In genomic region chr5:77367733-77368132, GRCh38 we compare ENCODE assay signal across 16 cellular contexts.
DNase-seq lines count a peak whose midpoint lies in the region; ATAC-seq and TF ChIP-seq lines count a peak whose summit lies in the region.
"Had no signal": no experiment of that assay in that cellular context is flagged by ENCODE, and none has a peak within 500 bp of the region (broad histone marks: within the 10 kb centered on the region; RNA-seq: fewer than 3 reads in every experiment).

No MANE protein-coding gene starts in this region.

- H3K36me3 ChIP-seq in fibroblast of lung (ENCODE audit: control insufficient read depth, insufficient read depth, low read length), result no peaks in the 10 kb centered on the region
- H3K36me3 ChIP-seq in aorta (ENCODE audit: control insufficient read depth in 1 of 2, insufficient read depth in 2 of 2, low read length in 1 of 2), result no peaks in the 10 kb centered on the region
- H3K36me3 ChIP-seq: ovary, spleen had no signal

- no peak overlapping the region for H3K27ac ChIP-seq in fibroblast of lung (ENCODE audit: insufficient read depth, low read length)
- peak overlapping the region; percentile 39 to 52 for H3K27ac ChIP-seq in aorta (ENCODE audit: low read depth in 1 of 2, low read length in 2 of 2)
- H3K27ac ChIP-seq: C4-2B, ovary, spleen had no signal

- TF ChIP-seq CTCF in fibroblast of lung (conservative IDR thresholded peaks at IDR 0.05 in 1 of 2, IDR thresholded peaks at IDR 0.05 in 1 of 2; ENCODE audit: low read depth in 1 of 2, low read length in 2 of 2), result no peak

- no peaks in the 10 kb centered on the region for H3K27me3 ChIP-seq in fibroblast of lung (ENCODE audit: control insufficient read depth, insufficient read depth, low read length)
- H3K27me3 ChIP-seq in aorta (ENCODE audit: control insufficient read depth in 1 of 2, insufficient read depth in 2 of 2, low read length in 1 of 2), result no peaks in the 10 kb centered on the region
- H3K27me3 ChIP-seq: ovary, spleen had no signal

- no peaks in the 10 kb centered on the region for H3K36me3 Mint-ChIP-seq in immature natural killer cell

- peaks cover 0 to 2% (median 0%) of the 10 kb centered on the region in 6 donors for H3K9me3 Mint-ChIP-seq in immature natural killer cell

- H3K9me3 ChIP-seq in fibroblast of lung (ENCODE audit: control insufficient read depth, insufficient read depth, low read depth, low read length) (no peaks in the 10 kb centered on the region), aorta (ENCODE audit: control insufficient read depth, low read length) (no peaks in the 10 kb centered on the region)
- H3K9me3 ChIP-seq: ovary, spleen had no signal

- peaks cover 0 to 7% (median 0%) of the 10 kb centered on the region in 3 donors for H3K27me3 Mint-ChIP-seq in immature natural killer cell (ENCODE audit: low read depth in 3 of 3)

- H3K4me2 ChIP-seq in fibroblast of lung (ENCODE audit: extremely low read depth, insufficient read depth, low read length), result no peak overlapping the region

- intact Hi-C loops in aorta (cut with DNase I), result no loop called here

- no peak overlapping the region for H3K4me3 Mint-ChIP-seq in immature natural killer cell

- no peak overlapping the region for H2AFZ ChIP-seq in fibroblast of lung (ENCODE audit: low read length)

- H3K4me1 ChIP-seq in fibroblast of lung (ENCODE audit: control insufficient read depth, extremely low read depth, insufficient read depth, low read length) (no peaks in the 10 kb centered on the region), aorta (ENCODE audit: control insufficient read depth in 1 of 2, insufficient read depth in 2 of 2, low read length in 2 of 2) (peaks cover 4 to 8% of the 10 kb centered on the region in 2 donors)
- H3K4me1 ChIP-seq: spleen had no signal

- no peak for ATAC-seq in aorta (ENCODE audit: low FRiP score)

- H3K9ac ChIP-seq in fibroblast of lung (ENCODE audit: insufficient read depth, low read length), result no peak overlapping the region

- no peak overlapping the region for H3K27ac Mint-ChIP-seq in immature natural killer cell

- H3K79me2 ChIP-seq in fibroblast of lung (ENCODE audit: control insufficient read depth, insufficient read depth, low read length), result no peaks in the 10 kb centered on the region

- WGBS in aorta, 2 donors, result 24% methylated on average over 4 of the region's 4 CpGs

- H3K4me1 Mint-ChIP-seq in immature natural killer cell, result no peaks in the 10 kb centered on the region

- no peak overlapping the region for H3K4me3 ChIP-seq in fibroblast of lung (replicated peaks in 1 of 4; ENCODE audit: control extremely low read depth in 1 of 4, insufficient read depth in 1 of 4, low read depth in 3 of 4, low read length in 4 of 4)
- no peak overlapping the region for H3K4me3 ChIP-seq in aorta (ENCODE audit: low read length in 2 of 2)
- H3K4me3 ChIP-seq: ovary, spleen had no signal

- DNase-seq in stimulated activated CD4-positive, alpha-beta T cell treated with anti-CD3 and anti-CD28 coated beads, Interleukin-1b, Interleukin-23, amount 100 ng/mL, for 48 hours, result peak; percentile 35
- no peak for DNase-seq in stimulated activated CD4-positive, alpha-beta T cell treated with anti-CD3 and anti-CD28 coated beads, Interleukin-2, amount 100 ng/mL, for 48 hours
- DNase-seq in RKO (ENCODE audit: low spot score) (peak; percentile 46), fibroblast of lung (ENCODE audit: low read depth in 2 of 2) (peak; percentile 4 to 53), aorta (peak; percentile 67 to 77), DMS79 (lab: John Stamatoyannopoulos, UW) (no peak), middle frontal gyrus (ENCODE audit: extremely low spot score, low spot score) (no peak), immature natural killer cell (no peak)
- DNase-seq: activated gamma-delta T cell; central memory CD4-positive, alpha-beta T cell; glutamatergic neuron; MM.1S; NCI-H748 treated with DMSO at 0.1 percent for 48 hours; ovary; spleen had no signal

- no peaks in the 10 kb centered on the region for H4K20me1 ChIP-seq in fibroblast of lung (ENCODE audit: control insufficient read depth, extremely low read depth, insufficient read depth, low read length)

Comparison
In these comparisons a context has a peak if more than half of its experiments do, and no peak if none do; other contexts are left out.
1. DNase-seq: peak in stimulated activated CD4-positive, alpha-beta T cell treated with anti-CD3 and anti-CD28 coated beads, Interleukin-1b, Interleukin-23, amount 100 ng/mL, for 48 hours (single experiment), RKO (single experiment), fibroblast of lung (2 of 2) and aorta (2 of 2); none in stimulated activated CD4-positive, alpha-beta T cell treated with anti-CD3 and anti-CD28 coated beads, Interleukin-2, amount 100 ng/mL, for 48 hours (0 of 2), DMS79 (single experiment), middle frontal gyrus (single experiment) and immature natural killer cell (0 of 3).